ENCODE assay signal across 14 cellular contexts in the genomic region with DNA sequence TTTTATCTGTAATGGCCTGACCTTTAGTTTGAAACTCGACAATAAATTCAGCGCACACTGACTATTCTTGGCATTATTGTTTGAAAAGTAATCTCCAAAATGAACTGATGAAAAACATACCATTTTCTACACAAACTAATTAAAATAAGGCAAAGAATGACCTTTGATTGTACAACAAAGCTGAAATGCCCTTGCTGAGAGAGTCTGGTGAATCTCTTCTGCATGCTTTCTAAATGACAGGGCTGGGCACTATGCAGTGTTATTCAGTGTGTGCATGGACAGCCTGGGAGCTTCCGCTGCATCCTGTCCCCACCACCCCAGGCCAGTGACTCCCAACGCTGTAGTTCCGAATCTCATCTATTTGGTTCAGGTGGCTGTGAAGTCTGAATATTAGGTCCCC.
A peak's percentile ranks its signal among the peaks of the same experiment; 100 is the strongest.
DNase-seq lines count a peak whose midpoint lies in the region; ATAC-seq and TF ChIP-seq lines count a peak whose summit lies in the region.
"Had no signal": no experiment of that assay in that cellular context is flagged by ENCODE, and none has a peak within 500 bp of the region (broad histone marks: within the 10 kb centered on the region; RNA-seq: fewer than 3 reads in every experiment).

No MANE protein-coding gene starts in this region.

- peak overlapping the region; percentile 27; the same call in 1 of the 2 replicates for H3K4me3 ChIP-seq in ACC112 (ENCODE audit: low read depth, low read length)
- H3K4me3 ChIP-seq in OCI-LY3 (ENCODE audit: low read length) = no peak overlapping the region
- peak overlapping the region in 2 of 59 donors; percentile 12 to 15 for H3K4me3 ChIP-seq in dorsolateral prefrontal cortex

- H3K9ac ChIP-seq in OCI-LY3 (ENCODE audit: low read length) = no peak overlapping the region

- peaks cover 0 to 99% (median 75%) of the 10 kb centered on the region in 4 donors for H3K4me1 Mint-ChIP-seq in naive thymus-derived CD8-positive, alpha-beta T cell

- H3K36me3 Mint-ChIP-seq in naive thymus-derived CD8-positive, alpha-beta T cell = peaks cover 0 to 77% (median 14%) of the 10 kb centered on the region in 3 donors

- H4K20me1 ChIP-seq in OCI-LY3 (ENCODE audit: insufficient read depth, low read length) = peaks cover 98% of the 10 kb centered on the region

- no peak for DNase-seq in dorsolateral prefrontal cortex
- DNase-seq in naive thymus-derived CD8-positive, alpha-beta T cell = no peak
- no peak for DNase-seq in T-helper 9 cell
- no peak for DNase-seq in amygdala (lab: John Stamatoyannopoulos, UW)
- DNase-seq: activated CD4-positive, alpha-beta T cell treated with anti-CD3 and anti-CD28 coated beads, Interleukin-2, amount 50 U/mL, for 4 hours; hippocampal formation; Kasumi-1; midbrain; NCI-H2107 had no signal

- no peaks in the 10 kb centered on the region for H3K9me3 ChIP-seq in OCI-LY3 (ENCODE audit: insufficient read depth, low read length)

- H3K4me1 ChIP-seq in ACC112 (ENCODE audit: control insufficient read depth, insufficient read depth, low read length, unreplicated experiment) = peaks cover 69% of the 10 kb centered on the region
- peaks cover 99% of the 10 kb centered on the region for H3K4me1 ChIP-seq in OCI-LY3 (ENCODE audit: low read length)

- ATAC-seq in naive thymus-derived CD8-positive, alpha-beta T cell = no peak
- ATAC-seq in GM21717 (IDR thresholded peaks at IDR 0.05; ENCODE audit: unreplicated experiment) (no peak), HG03342 (IDR thresholded peaks at IDR 0.05; ENCODE audit: unreplicated experiment) (no peak)

- peak overlapping the region; percentile 3 for H3K4me2 ChIP-seq in OCI-LY3 (ENCODE audit: low read length)

- intact Hi-C loops in dorsolateral prefrontal cortex (cut with DNase I) = loop anchor here in 1 of 2 donors (5.0 kb wide), 1 partner anchor 45 kb away; no protein-coding TSS in a partner anchor

- H3K27me3 Mint-ChIP-seq in naive thymus-derived CD8-positive, alpha-beta T cell = no peaks in the 10 kb centered on the region
- H3K27me3 Mint-ChIP-seq: activated naive CD8-positive, alpha-beta T cell had no signal

- TF ChIP-seq CTCF in OCI-LY3 (IDR thresholded peaks at IDR 0.05; ENCODE audit: low read depth, low read length) (no peak), dorsolateral prefrontal cortex (IDR thresholded peaks at IDR 0.05 in 54 of 56, conservative IDR thresholded peaks at IDR 0.05 in 2 of 56; ENCODE audit: low read depth in 1 of 56, partially characterized antibody in 56 of 56) (no peak)

- H2AFZ ChIP-seq in ACC112 (ENCODE audit: low read length, unreplicated experiment) (no peak overlapping the region), OCI-LY3 (ENCODE audit: low read depth, low read length) (no peak overlapping the region)

- peaks cover 74% of the 10 kb centered on the region for H3K79me2 ChIP-seq in ACC112 (ENCODE audit: control insufficient read depth, insufficient read depth, low read length, unreplicated experiment)
- H3K79me2 ChIP-seq in OCI-LY3 (ENCODE audit: low read length) = peaks cover 100% of the 10 kb centered on the region

- POLR2A ChIA-PET in naive thymus-derived CD8-positive, alpha-beta T cell (lab: Charles Lee) = interaction anchor here (1.6 to 4.3 kb wide), 2 partner anchors 11 to 12 kb away, joined by 9 to 24 read pairs; no protein-coding TSS in a partner anchor

- H3K36me3 ChIP-seq in ACC112 (ENCODE audit: insufficient read depth, low read length) = peaks cover 16% of the 10 kb centered on the region; the same call in 1 of the 2 replicates
- peaks cover 67% of the 10 kb centered on the region for H3K36me3 ChIP-seq in OCI-LY3 (replicated peaks; ENCODE audit: low read depth, low read length)

- H3K27me3 ChIP-seq in ACC112 (ENCODE audit: insufficient read depth, low read length) = no peaks in the 10 kb centered on the region
- no peaks in the 10 kb centered on the region for H3K27me3 ChIP-seq in OCI-LY3 (ENCODE audit: low read depth, low read length)
- H3K27me3 ChIP-seq in dorsolateral prefrontal cortex = no peaks in the 10 kb centered on the region

- peak overlapping the region in 9 of 10 donors; percentile 66 to 97 (median 84) for H3K27ac Mint-ChIP-seq in naive thymus-derived CD8-positive, alpha-beta T cell
- H3K27ac Mint-ChIP-seq: activated naive CD8-positive, alpha-beta T cell had no signal

- H3K9me3 Mint-ChIP-seq in naive thymus-derived CD8-positive, alpha-beta T cell = no peaks in the 10 kb centered on the region

- H3K27ac ChIP-seq in ACC112 (ENCODE audit: low read depth, low read length) = peak overlapping the region; percentile 67
- peak overlapping the region; percentile 2; the same call in 1 of the 2 replicates for H3K27ac ChIP-seq in OCI-LY3 (ENCODE audit: low read length)
- H3K27ac ChIP-seq in dorsolateral prefrontal cortex = peak overlapping the region in 57 of 59 donors; percentile 5 to 98 (median 92)

- H3K4me3 Mint-ChIP-seq in naive thymus-derived CD8-positive, alpha-beta T cell = peak overlapping the region in 6 of 10 donors; percentile 31 to 71 (median 58)
- H3K4me3 Mint-ChIP-seq: activated naive CD8-positive, alpha-beta T cell had no signal

Comparison
In these comparisons a context has a peak if more than half of its experiments do, and no peak if none do; other contexts are left out.
1. H3K27ac ChIP-seq: peak in every context shown above with its lines; median percentile 92 in dorsolateral prefrontal cortex; 67 in ACC112; 2 in OCI-LY3.